ENCODE assay signal across 8 cellular contexts in genomic region chr6:85642774-85643529, GRCh38. TPM values are rescaled to one million over a fixed set of nuclear protein-coding genes. Genes with fewer than 3 reads are reported as not detected.
DNase-seq lines count a peak whose midpoint lies in the region; ATAC-seq lines count a peak whose summit lies in the region.

SYNCRIP (minus strand) TSS chr6:85642886; CDS start chr6:85641439, 1,447 bp downstream.

- H3K4me1 Mint-ChIP-seq in IgD-negative memory B cell: peaks cover 25 to 42% (median 41%) of the 10 kb centered on the region in 3 donors

- no peaks in the 10 kb centered on the region for H3K9me3 ChIP-seq in mononuclear cell (ENCODE audit: low read depth, low read length)

- H3K36me3 Mint-ChIP-seq in IgD-negative memory B cell: peaks cover 9% of the 10 kb centered on the region

- peaks cover 44% of the 10 kb centered on the region for H3K4me1 ChIP-seq in mononuclear cell (ENCODE audit: insufficient read depth, low read length)

- DNase-seq in DMS153 (lab: John Stamatoyannopoulos, UW): peak; percentile 99
- DNase-seq in OCI-M1 (lab: John Stamatoyannopoulos, UW): peak; percentile 99
- DNase-seq in activated T-cell treated with anti-CD3 and anti-CD28 coated beads for 24 hours (ENCODE audit: low read depth): peak; percentile 99
- DNase-seq in epidermal melanocyte (ENCODE audit: insufficient read length, low spot score): peak; percentile 64
- peak; percentile 96 to 99 for DNase-seq in stimulated activated CD8-positive, alpha-beta memory T cell treated with anti-CD3 and anti-CD28 coated beads, Interleukin-2, amount 100 ng/mL, for 48 hours (ENCODE audit: low read depth in 2 of 2)

- H3K27me3 Mint-ChIP-seq in IgD-negative memory B cell: no peaks in the 10 kb centered on the region

- peak within 1 kb of the TSS; percentile 90 to 99 (median 98) for H3K27ac Mint-ChIP-seq in IgD-negative memory B cell

- ATAC-seq in GM21576 (IDR thresholded peaks at IDR 0.05; ENCODE audit: unreplicated experiment): peak; percentile 63

- H3K4me3 Mint-ChIP-seq in IgD-negative memory B cell: peak within 1 kb of the TSS; percentile 93 to 98 (median 96)

- no peaks in the 10 kb centered on the region for H3K27me3 ChIP-seq in mononuclear cell (ENCODE audit: insufficient read depth, low read length)

- peak within 1 kb of the TSS; percentile 100 for H3K4me3 ChIP-seq in mononuclear cell (ENCODE audit: low read length)

- H3K9me3 Mint-ChIP-seq in IgD-negative memory B cell: no peaks in the 10 kb centered on the region

RNA-seq across cellular contexts. Expression of gene SYNCRIP, which starts in this region (rescaled TPM):
- 69.4 TPM for polyA plus RNA-seq in IgD-negative memory B cell
- 52.4 TPM for total RNA-seq in mononuclear cell

Comparison
In these comparisons a context has a peak if more than half of its experiments do, and no peak if none do; other contexts are left out.
1. Peak in every context shown above with its lines: DNase-seq, ATAC-seq and H3K4me3 ChIP-seq.